In the genomic region with DNA sequence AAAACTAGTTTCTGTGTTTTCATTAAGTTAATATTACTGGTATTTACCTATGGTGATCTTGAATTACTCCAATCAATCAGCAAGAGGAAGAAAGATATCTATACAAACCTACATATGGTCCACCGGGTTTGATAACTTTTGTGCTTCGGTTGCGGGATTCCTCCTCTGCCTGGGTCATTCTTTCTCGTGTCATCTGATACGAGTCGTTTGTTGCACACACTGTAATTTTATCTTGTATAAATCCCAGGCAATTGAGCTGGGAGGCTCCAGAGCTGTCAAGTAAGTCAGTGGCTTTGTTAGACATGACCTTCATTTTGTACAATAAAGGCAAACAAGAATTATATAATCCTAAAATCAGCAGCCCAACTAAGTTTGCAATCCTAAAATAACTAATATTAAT, we compare ENCODE assay signal across 17 cellular contexts.
"Had no signal": no experiment of that assay in that cellular context is flagged by ENCODE, and none has a peak within 500 bp of the region (broad histone marks: within the 10 kb centered on the region; RNA-seq: fewer than 3 reads in every experiment).

No MANE protein-coding gene starts in this region.

- H3K9me3 ChIP-seq: esophagus squamous epithelium, sigmoid colon, spleen, suprapubic skin, upper lobe of left lung had no signal

- H3K4me3 ChIP-seq: esophagus squamous epithelium, sigmoid colon, spleen, suprapubic skin, upper lobe of left lung had no signal

- H3K27ac ChIP-seq: esophagus squamous epithelium, sigmoid colon, spleen, suprapubic skin, upper lobe of left lung had no signal

- H3K4me1 ChIP-seq: sigmoid colon had no signal

- H3K36me3 Mint-ChIP-seq: natural killer cell had no signal

- H3K9me3 Mint-ChIP-seq: activated B cell treated with CpG ODN at 0.5 μM for 24 hours; activated CD4-positive, alpha-beta T cell treated with anti-CD3 and anti-CD28 coated beads, Interleukin-2, amount 10 ng/mL, durations not matched to agents 7 days and 5 days; natural killer cell; stimulated activated naive CD8-positive, alpha-beta T cell treated with anti-CD3 and anti-CD28 coated beads, Interleukin-15, Interleukin-2, amounts not matched to agents 100 ng/mL and 50 ng/mL, for 24 hours; T-helper 2 cell treated with Interferon-gamma antibody and Interleukin-4, amounts not matched to agents 5 μg/mL and 100 μg/mL, for 36 hours had no signal

- DNase-seq: activated B cell treated with CpG ODN at 0.5 μM for 24 hours; activated CD4-positive, alpha-beta T cell treated with anti-CD3 and anti-CD28 coated beads, Interleukin-2, amount 10 ng/mL, durations not matched to agents 7 days and 5 days; activated CD8-positive, alpha-beta memory T cell treated with anti-CD3 and anti-CD28 coated beads, Interleukin-2, amount 50 U/mL, for 48 hours; activated gamma-delta T cell treated with Interleukin-2 at 50 U/mL for 16 hours; amniotic stem cell; caudate nucleus; esophagus squamous epithelium; mesendoderm; natural killer cell; occipital lobe; sigmoid colon; spleen; upper lobe of left lung had no signal

- H3K36me3 ChIP-seq: sigmoid colon had no signal

- ATAC-seq: natural killer cell had no signal

- H3K27ac Mint-ChIP-seq: activated B cell treated with CpG ODN at 0.5 μM for 24 hours; activated CD4-positive, alpha-beta T cell treated with anti-CD3 and anti-CD28 coated beads, Interleukin-2, amount 10 ng/mL, durations not matched to agents 7 days and 5 days; activated naive CD8-positive, alpha-beta T cell; natural killer cell; stimulated activated naive CD8-positive, alpha-beta T cell treated with anti-CD3 and anti-CD28 coated beads, Interleukin-15, Interleukin-2, amounts not matched to agents 100 ng/mL and 50 ng/mL, for 24 hours; T-helper 2 cell treated with Interferon-gamma antibody and Interleukin-4, amounts not matched to agents 5 μg/mL and 100 μg/mL, for 36 hours had no signal

- H3K4me3 Mint-ChIP-seq: activated B cell treated with CpG ODN at 0.5 μM for 24 hours; activated CD4-positive, alpha-beta T cell treated with anti-CD3 and anti-CD28 coated beads, Interleukin-2, amount 10 ng/mL, durations not matched to agents 7 days and 5 days; activated naive CD8-positive, alpha-beta T cell; natural killer cell; stimulated activated naive CD8-positive, alpha-beta T cell treated with anti-CD3 and anti-CD28 coated beads, Interleukin-15, Interleukin-2, amounts not matched to agents 100 ng/mL and 50 ng/mL, for 24 hours; T-helper 2 cell treated with Interferon-gamma antibody and Interleukin-4, amounts not matched to agents 5 μg/mL and 100 μg/mL, for 36 hours had no signal

- H3K27me3 ChIP-seq: esophagus squamous epithelium, sigmoid colon, spleen, suprapubic skin, upper lobe of left lung had no signal

- H3K27me3 Mint-ChIP-seq: activated B cell treated with CpG ODN at 0.5 μM for 24 hours; activated CD4-positive, alpha-beta T cell treated with anti-CD3 and anti-CD28 coated beads, Interleukin-2, amount 10 ng/mL, durations not matched to agents 7 days and 5 days; activated naive CD8-positive, alpha-beta T cell; stimulated activated naive CD8-positive, alpha-beta T cell treated with anti-CD3 and anti-CD28 coated beads, Interleukin-15, Interleukin-2, amounts not matched to agents 100 ng/mL and 50 ng/mL, for 24 hours had no signal
